8 cellular contexts compared by ENCODE assay signal in the genomic region with DNA sequence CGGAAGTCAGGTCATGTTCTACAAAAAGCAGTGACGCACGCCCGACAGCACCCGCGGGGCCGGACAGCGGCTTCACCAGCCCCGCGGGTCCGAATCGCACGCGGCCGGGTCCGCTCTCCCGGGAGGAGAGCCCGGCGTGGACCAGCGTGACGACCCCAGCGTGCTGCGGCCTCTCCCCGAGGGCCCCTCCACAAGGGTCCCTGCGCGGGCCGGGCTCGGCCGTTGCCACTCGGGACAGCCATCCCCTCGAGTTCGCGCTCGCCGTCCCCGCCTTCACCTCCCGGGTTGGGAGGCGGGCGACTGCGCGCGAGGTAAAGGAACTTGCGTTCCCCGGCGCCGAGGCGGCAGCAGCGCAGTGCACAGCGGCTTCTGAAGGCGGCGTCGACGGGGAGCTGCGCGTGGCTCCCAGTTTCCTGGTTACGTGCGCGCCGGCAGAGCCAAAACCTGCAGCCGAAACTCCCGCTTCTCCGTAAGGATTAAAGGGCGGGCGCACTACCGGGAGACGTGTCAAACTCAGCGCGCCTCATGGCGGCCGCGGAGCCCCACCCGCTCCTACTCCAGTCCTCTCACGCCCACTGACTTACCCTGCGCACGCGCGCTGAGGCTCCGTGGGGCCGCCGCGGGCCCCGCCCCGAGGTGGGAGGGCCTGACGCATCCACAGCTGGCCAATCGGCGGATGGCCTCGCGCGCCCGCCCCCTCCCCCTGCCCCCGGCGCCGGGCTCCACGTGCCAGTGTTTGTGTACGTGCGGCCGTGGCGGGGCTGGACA. TPM values are rescaled to one million over a fixed set of nuclear protein-coding genes. Genes with fewer than 3 reads are reported as not detected.
DNase-seq lines count a peak whose midpoint lies in the region; ATAC-seq and TF ChIP-seq lines count a peak whose summit lies in the region.

No MANE protein-coding gene starts in this region.

- no peaks in the 10 kb centered on the region for H3K27me3 ChIP-seq in ovary
- H3K27me3 ChIP-seq in thyroid gland, result no peaks in the 10 kb centered on the region

- intact Hi-C loops in Right ventricle myocardium inferior (cut with DNase I), result loop anchor here (2.0 to 10.0 kb wide), 4 partner anchors 29 to 251 kb away; a partner anchor contains a TSS
- intact Hi-C loops in ovary (cut with DNase I), result loop anchor here (5.0 to 10.0 kb wide), 3 partner anchors 181 to 194 kb away; a partner anchor contains a TSS
- intact Hi-C loops in thyroid gland (cut with DNase I), result loop anchor here (5.0 kb wide), 1 partner anchor 184 kb away; no protein-coding TSS in a partner anchor

- H3K9me3 Mint-ChIP-seq in activated naive CD8-positive, alpha-beta T cell treated with anti-CD3 and anti-CD28 coated beads for 36 hours, result no peaks in the 10 kb centered on the region

- no peak for TF ChIP-seq CTCF in GM10266 (IDR thresholded peaks at IDR 0.05; ENCODE audit: control insufficient read depth, insufficient read depth, low read depth, missing control alignments)
- TF ChIP-seq CTCF in ovary (IDR thresholded peaks at IDR 0.05), result peak in 2 of 3 donors; percentile 3 to 32
- no peak for TF ChIP-seq CTCF in thyroid gland (IDR thresholded peaks at IDR 0.05)

- peaks cover 3% of the 10 kb centered on the region for H3K4me1 ChIP-seq in ovary (ENCODE audit: insufficient read depth)
- peaks cover 12 to 15% of the 10 kb centered on the region in 2 donors for H3K4me1 ChIP-seq in thyroid gland

- H3K36me3 ChIP-seq in ovary, result no peaks in the 10 kb centered on the region
- H3K36me3 ChIP-seq in thyroid gland, result peaks cover 7% of the 10 kb centered on the region in 2 donors

- H3K27me3 Mint-ChIP-seq in activated naive CD8-positive, alpha-beta T cell treated with anti-CD3 and anti-CD28 coated beads for 36 hours, result no peaks in the 10 kb centered on the region

- H3K4me1 Mint-ChIP-seq in activated naive CD8-positive, alpha-beta T cell treated with anti-CD3 and anti-CD28 coated beads for 36 hours, result peaks cover 30% of the 10 kb centered on the region

- H3K27ac ChIP-seq in ovary (peak overlapping the region; percentile 98 to 99), thyroid gland (peak overlapping the region; percentile 98 to 99 (median 99))

- H3K4me3 ChIP-seq in ovary (peak overlapping the region; percentile 91), thyroid gland (replicated peaks in 1 of 3) (peak overlapping the region; percentile 52 to 93 (median 79))

- peak; percentile 77 for ATAC-seq in HG02623 (IDR thresholded peaks at IDR 0.05; ENCODE audit: unreplicated experiment)
- ATAC-seq in SK-N-SH treated with all-trans-retinoic acid at 6 μM for 48 hours, result peak; percentile 91
- peak; percentile 98 for ATAC-seq in Right ventricle myocardium inferior

- H3K36me3 Mint-ChIP-seq in activated naive CD8-positive, alpha-beta T cell treated with anti-CD3 and anti-CD28 coated beads for 36 hours, result peaks cover 30% of the 10 kb centered on the region

- peak; percentile 56 for TF ChIP-seq EP300 in ovary (IDR thresholded peaks at IDR 0.05)

- H3K27ac Mint-ChIP-seq in activated naive CD8-positive, alpha-beta T cell treated with anti-CD3 and anti-CD28 coated beads for 36 hours, result peak overlapping the region; percentile 92

- TF ChIP-seq POLR2A in ovary (IDR thresholded peaks at IDR 0.05) (peak; percentile 81), thyroid gland (IDR thresholded peaks at IDR 0.05) (peak; percentile 60 to 86)

- H3K4me3 Mint-ChIP-seq in activated naive CD8-positive, alpha-beta T cell treated with anti-CD3 and anti-CD28 coated beads for 36 hours, result peak overlapping the region; percentile 82

- DNase-seq in GM10266 (ENCODE audit: extremely low spot score), result peak; percentile 98
- peak; percentile 97 for DNase-seq in NCI-H1092 treated with DMSO at 0.1 percent for 48 hours (lab: John Stamatoyannopoulos, UW)
- DNase-seq in activated naive CD8-positive, alpha-beta T cell treated with anti-CD3 and anti-CD28 coated beads for 36 hours, result peak; percentile 98
- peak; percentile 97 for DNase-seq in Right ventricle myocardium inferior (ENCODE audit: missing footprints)
- peak; percentile 96 to 99 (median 98) for DNase-seq in ovary
- peak; percentile 97 to 98 for DNase-seq in thyroid gland

- H3K9me3 ChIP-seq in ovary (no peaks in the 10 kb centered on the region), thyroid gland (no peaks in the 10 kb centered on the region)

- WGBS in ovary, 3 donors, result 0 to 1% (median 0%) methylated on average over 65 to 98 of the region's 98 CpGs
- WGBS in thyroid gland, 2 donors, result 0 to 1% methylated on average over 15 to 33 of the region's 98 CpGs

TF ChIP-seq in SK-N-SH treated with all-trans-retinoic acid at 6 μM for 48 hours, 23 proteins besides CTCF, POLR2A, EP300 and RAD21 (continues in another document):
- TF ChIP-seq ZNF8 (CRISPR knock-in tag; IDR thresholded peaks at IDR 0.05) (no peak), ZFP30 (CRISPR knock-in tag; IDR thresholded peaks at IDR 0.05) (no peak), OSR1 (CRISPR knock-in tag; IDR thresholded peaks at IDR 0.05) (no peak), ZNF565 (CRISPR knock-in tag; conservative IDR thresholded peaks at IDR 0.05; ENCODE audit: low read depth) (0 out of 2 replicates have a peak, but pooled peaks have one; percentile 36), ZC3H10 (CRISPR knock-in tag; IDR thresholded peaks at IDR 0.05) (no peak; the same call in 1 of the 2 replicates), TCF4 (CRISPR knock-in tag; IDR thresholded peaks at IDR 0.05; ENCODE audit: borderline replicate concordance) (no peak), ARNTL (CRISPR knock-in tag; IDR thresholded peaks at IDR 0.05; ENCODE audit: borderline replicate concordance, low read depth) (no peak), CSDC2 (CRISPR knock-in tag; IDR thresholded peaks at IDR 0.05) (0 out of 2 replicates have a peak, but pooled peaks have one; percentile 52), BACH2 (CRISPR knock-in tag; IDR thresholded peaks at IDR 0.05; ENCODE audit: borderline replicate concordance) (no peak), ZNF70 (CRISPR knock-in tag; IDR thresholded peaks at IDR 0.05) (no peak), ZFP3 (CRISPR knock-in tag; IDR thresholded peaks at IDR 0.05) (peak; percentile 81), GLIS3 (CRISPR knock-in tag; IDR thresholded peaks at IDR 0.05) (peak; percentile 7; the same call in 1 of the 2 replicates), PPARA (CRISPR knock-in tag; IDR thresholded peaks at IDR 0.05; ENCODE audit: borderline replicate concordance) (no peak)
- TF ChIP-seq, protein P1, sequence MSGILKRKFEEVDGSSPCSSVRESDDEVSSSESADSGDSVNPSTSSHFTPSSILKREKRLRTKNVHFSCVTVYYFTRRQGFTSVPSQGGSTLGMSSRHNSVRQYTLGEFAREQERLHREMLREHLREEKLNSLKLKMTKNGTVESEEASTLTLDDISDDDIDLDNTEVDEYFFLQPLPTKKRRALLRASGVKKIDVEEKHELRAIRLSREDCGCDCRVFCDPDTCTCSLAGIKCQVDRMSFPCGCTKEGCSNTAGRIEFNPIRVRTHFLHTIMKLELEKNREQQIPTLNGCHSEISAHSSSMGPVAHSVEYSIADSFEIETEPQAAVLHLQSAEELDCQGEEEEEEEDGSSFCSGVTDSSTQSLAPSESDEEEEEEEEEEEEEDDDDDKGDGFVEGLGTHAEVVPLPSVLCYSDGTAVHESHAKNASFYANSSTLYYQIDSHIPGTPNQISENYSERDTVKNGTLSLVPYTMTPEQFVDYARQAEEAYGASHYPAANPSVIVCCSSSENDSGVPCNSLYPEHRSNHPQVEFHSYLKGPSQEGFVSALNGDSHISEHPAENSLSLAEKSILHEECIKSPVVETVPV (CRISPR knock-in tag; IDR thresholded peaks at IDR 0.05), result no peak
- TF ChIP-seq, protein P2, sequence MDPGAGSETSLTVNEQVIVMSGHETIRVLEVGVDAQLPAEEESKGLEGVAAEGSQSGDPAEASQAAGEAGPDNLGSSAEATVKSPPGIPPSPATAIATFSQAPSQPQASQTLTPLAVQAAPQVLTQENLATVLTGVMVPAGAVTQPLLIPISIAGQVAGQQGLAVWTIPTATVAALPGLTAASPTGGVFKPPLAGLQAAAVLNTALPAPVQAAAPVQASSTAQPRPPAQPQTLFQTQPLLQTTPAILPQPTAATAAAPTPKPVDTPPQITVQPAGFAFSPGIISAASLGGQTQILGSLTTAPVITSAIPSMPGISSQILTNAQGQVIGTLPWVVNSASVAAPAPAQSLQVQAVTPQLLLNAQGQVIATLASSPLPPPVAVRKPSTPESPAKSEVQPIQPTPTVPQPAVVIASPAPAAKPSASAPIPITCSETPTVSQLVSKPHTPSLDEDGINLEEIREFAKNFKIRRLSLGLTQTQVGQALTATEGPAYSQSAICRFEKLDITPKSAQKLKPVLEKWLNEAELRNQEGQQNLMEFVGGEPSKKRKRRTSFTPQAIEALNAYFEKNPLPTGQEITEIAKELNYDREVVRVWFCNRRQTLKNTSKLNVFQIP (CRISPR knock-in tag; IDR thresholded peaks at IDR 0.05; ENCODE audit: borderline replicate concordance, low read depth), result peak; percentile 77; the same call in 1 of the 2 replicates
- TF ChIP-seq, protein P3, sequence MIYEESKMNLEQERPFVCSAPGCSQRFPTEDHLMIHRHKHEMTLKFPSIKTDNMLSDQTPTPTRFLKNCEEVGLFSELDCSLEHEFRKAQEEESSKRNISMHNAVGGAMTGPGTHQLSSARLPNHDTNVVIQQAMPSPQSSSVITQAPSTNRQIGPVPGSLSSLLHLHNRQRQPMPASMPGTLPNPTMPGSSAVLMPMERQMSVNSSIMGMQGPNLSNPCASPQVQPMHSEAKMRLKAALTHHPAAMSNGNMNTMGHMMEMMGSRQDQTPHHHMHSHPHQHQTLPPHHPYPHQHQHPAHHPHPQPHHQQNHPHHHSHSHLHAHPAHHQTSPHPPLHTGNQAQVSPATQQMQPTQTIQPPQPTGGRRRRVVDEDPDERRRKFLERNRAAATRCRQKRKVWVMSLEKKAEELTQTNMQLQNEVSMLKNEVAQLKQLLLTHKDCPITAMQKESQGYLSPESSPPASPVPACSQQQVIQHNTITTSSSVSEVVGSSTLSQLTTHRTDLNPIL (CRISPR knock-in tag; IDR thresholded peaks at IDR 0.05; ENCODE audit: low read depth), result no peak

RNA-seq across cellular contexts. Expression of a gene that starts 0.4 kb away (rescaled TPM):
- total RNA-seq in activated naive CD8-positive, alpha-beta T cell treated with anti-CD3 and anti-CD28 coated beads for 36 hours, result under 1 TPM; 0.41 to 0.44 TPM
- total RNA-seq in Right ventricle myocardium inferior (2.4 TPM), ovary (1 to 10 TPM; 2.0 to 5.9 (median 3.7) TPM), thyroid gland (1 to 10 TPM; 1.4 to 3.1 (median 2.3) TPM)
- polyA plus RNA-seq in ovary, result 1 to 10 TPM in 1 of 2 donors, under 1 TPM in 1; 0.77 to 1.6 TPM

RNA-seq across cellular contexts. Expression of a gene that starts 0.5 kb away (rescaled TPM):
- 10 to 100 TPM; 12.5 to 14.1 TPM for total RNA-seq in activated naive CD8-positive, alpha-beta T cell treated with anti-CD3 and anti-CD28 coated beads for 36 hours
- 19.1 TPM for total RNA-seq in Right ventricle myocardium inferior
- total RNA-seq in ovary, result 10 to 100 TPM in 6 of 7 donors, 1 to 10 TPM in 1; 9.8 to 72.8 (median 20.1) TPM
- 10 to 100 TPM in 1 of 2 donors, 1 to 10 TPM in 1; 6.3 to 16.2 TPM for polyA plus RNA-seq in ovary
- 10 to 100 TPM in 2 of 4 donors, 1 to 10 TPM in 2; 3.8 to 17.1 (median 9.8) TPM for total RNA-seq in thyroid gland

RNA-seq across cellular contexts. Expression of a gene that starts 29.6 kb away (rescaled TPM):
- total RNA-seq in activated naive CD8-positive, alpha-beta T cell treated with anti-CD3 and anti-CD28 coated beads for 36 hours, result 10 to 100 TPM; 25.6 to 27.2 TPM
- total RNA-seq in Right ventricle myocardium inferior (42.0 TPM), ovary (10 to 100 TPM; 33.4 to 69.3 (median 51.3) TPM), thyroid gland (10 to 100 TPM; 44.1 to 59.5 (median 53.4) TPM)
- polyA plus RNA-seq in ovary, result 10 to 100 TPM; 37.0 to 67.9 TPM

Comparison
In these comparisons a context has a peak if more than half of its experiments do, and no peak if none do; other contexts are left out.
1. Peak in every context shown above with its lines: DNase-seq, ATAC-seq, H3K4me3 ChIP-seq and H3K27ac ChIP-seq.
2. CTCF ChIP-seq: peak in ovary (2 of 3); none in GM10266 (single experiment) and thyroid gland (0 of 6).